ENCODE assay signal across 10 cellular contexts in the genomic region with DNA sequence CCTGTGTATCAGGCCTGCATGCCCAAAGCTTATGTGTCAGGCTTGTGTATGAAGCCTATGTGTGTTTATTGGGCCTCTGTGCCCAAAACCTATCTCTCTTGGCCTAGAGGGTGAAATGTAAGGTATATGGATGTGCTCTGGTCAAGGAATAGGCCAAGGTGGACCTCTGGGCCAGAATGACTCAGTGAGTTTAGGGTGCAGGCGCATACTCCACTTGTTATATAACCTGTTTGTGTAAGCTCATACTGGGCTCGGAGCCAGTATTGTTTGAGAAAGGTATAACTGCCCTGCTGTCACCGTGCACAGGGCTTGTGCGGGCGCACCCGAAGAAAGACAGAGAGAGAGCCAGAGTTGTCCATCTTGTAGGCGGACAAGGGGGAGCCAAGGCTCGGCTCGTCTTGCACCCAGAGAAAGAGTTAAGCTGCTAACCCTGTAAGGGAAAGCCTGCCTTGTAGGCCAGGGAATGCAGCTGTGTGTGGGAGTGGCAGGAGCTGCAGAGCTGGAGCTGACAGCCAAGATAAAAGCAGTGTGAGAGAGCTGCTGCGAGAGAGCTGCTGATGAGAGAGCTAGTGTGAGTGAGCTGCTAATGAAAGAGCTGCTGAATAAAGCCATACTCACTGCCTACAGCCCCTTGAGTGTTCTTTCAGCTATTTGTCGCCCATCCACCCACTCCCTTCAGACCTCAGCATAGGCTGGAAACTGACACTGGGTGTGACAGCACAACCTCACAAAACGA. TPM values are rescaled to one million over a fixed set of nuclear protein-coding genes. Genes with fewer than 3 reads are reported as not detected.
DNase-seq lines count a peak whose midpoint lies in the region; ATAC-seq and TF ChIP-seq lines count a peak whose summit lies in the region.
"Had no signal": no experiment of that assay in that cellular context is flagged by ENCODE, and none has a peak within 500 bp of the region (broad histone marks: within the 10 kb centered on the region; RNA-seq: fewer than 3 reads in every experiment).

No MANE protein-coding gene starts in this region.

- no peak overlapping the region for H2BK20ac ChIP-seq in IMR-90 (ENCODE audit: low read depth, low read length)

- H3K4ac ChIP-seq in IMR-90 (ENCODE audit: low read depth, low read length), result no peak overlapping the region

- TF ChIP-seq POLR2A in IMR-90 (IDR thresholded peaks at IDR 0.05; ENCODE audit: low read depth, low read length), result no peak
- TF ChIP-seq POLR2A in gastrocnemius medialis (IDR thresholded peaks at IDR 0.05), result no peak

- no peaks in the 10 kb centered on the region for H3K27me3 ChIP-seq in IMR-90 (ENCODE audit: control insufficient read depth, insufficient read depth, low read length)
- no peaks in the 10 kb centered on the region for H3K27me3 ChIP-seq in gastrocnemius medialis
- H3K27me3 ChIP-seq in SK-N-SH (ENCODE audit: insufficient read depth), result no peaks in the 10 kb centered on the region
- no peaks in the 10 kb centered on the region for H3K27me3 ChIP-seq in SJCRH30

- H3K9ac ChIP-seq in IMR-90 (ENCODE audit: low read depth, low read length), result no peak overlapping the region
- H3K9ac ChIP-seq in SK-N-SH, result no peak overlapping the region

- H2AK5ac ChIP-seq in IMR-90 (ENCODE audit: low read depth, low read length), result no peak overlapping the region

- H3K4me3 ChIP-seq in IMR-90 (ENCODE audit: insufficient read depth, low read depth, low read length) (no peak overlapping the region), gastrocnemius medialis (no peak overlapping the region), SK-N-SH (ENCODE audit: low read depth in 2 of 2, low read length in 1 of 2) (no peak overlapping the region), SJCRH30 (no peak overlapping the region)

- POLR2A ChIA-PET in IMR-90 (lab: Charles Lee; ENCODE audit: unreplicated experiment), result no interaction called here
- POLR2A ChIA-PET in SK-N-SH (lab: Yijun Ruan, JAX), result no interaction called here

- no peak overlapping the region for H3K23ac ChIP-seq in IMR-90 (ENCODE audit: low read depth, low read length)

- no peak for TF ChIP-seq RAD21 in IMR-90 (IDR thresholded peaks at IDR 0.05; ENCODE audit: low read length)
- no peak for TF ChIP-seq RAD21 in SK-N-SH (IDR thresholded peaks at IDR 0.05; ENCODE audit: low read length)

- H3K27ac ChIP-seq in IMR-90 (ENCODE audit: insufficient read depth, low read length) (no peak overlapping the region), angular gyrus (ENCODE audit: low read depth, low read length) (peak overlapping the region; percentile 96), gastrocnemius medialis (peak overlapping the region; percentile 52 to 70 (median 62)), SK-N-SH (ENCODE audit: low read depth in 2 of 2, low read length in 1 of 2) (no peak overlapping the region), SJCRH30 (no peak overlapping the region)

- BruUV-seq in IMR-90 (replicated peaks; lab: Mats Ljungman, UMichigan), result no TSS peak

- no peak for TF ChIP-seq CTCF in IMR-90 (conservative IDR thresholded peaks at IDR 0.05; ENCODE audit: low read depth, low read length)
- no peak for TF ChIP-seq CTCF in gastrocnemius medialis (IDR thresholded peaks at IDR 0.05 in 4 of 5, conservative IDR thresholded peaks at IDR 0.05 in 1 of 5)
- TF ChIP-seq CTCF in SK-N-SH (IDR thresholded peaks at IDR 0.05), result no peak

- CTCF ChIA-PET in IMR-90 (lab: Yijun Ruan, JAX), result no interaction called here
- CTCF ChIA-PET in SK-N-SH (lab: Yijun Ruan, JAX), result interaction anchor here (1.5 kb wide), 1 partner anchor 110 kb away, joined by 5 read pairs; no protein-coding TSS in a partner anchor

- H4K5ac ChIP-seq in IMR-90 (ENCODE audit: low read depth, low read length), result no peak overlapping the region

- intact Hi-C loops in IMR-90 (cut with micrococcal nuclease) (no loop called here), left cardiac atrium (cut with DNase I) (loop anchor here in 1 of 2 donors (10.0 kb wide), 1 partner anchor 103 kb away; no protein-coding TSS in a partner anchor), gastrocnemius medialis (cut with DNase I; ENCODE audit: low total_unique reads) (no loop called here)

- H4K8ac ChIP-seq in IMR-90 (ENCODE audit: low read depth in 2 of 2, low read length in 2 of 2), result peak overlapping the region in 1 of 2 experiments; percentile 20; a peak in 1 of 4 replicates

- H2AK9ac ChIP-seq in IMR-90 (replicated peaks; ENCODE audit: low read depth, low read length, poor library complexity), result no peak overlapping the region

- no peaks in the 10 kb centered on the region for H3K79me1 ChIP-seq in IMR-90 (ENCODE audit: low read depth in 1 of 2, low read length in 2 of 2)

- peak; percentile 67 for DNase-seq in IMR-90
- DNase-seq in left cardiac atrium, result peak; percentile 37
- DNase-seq in gastrocnemius medialis, result peak in 1 of 2 donors; percentile 42
- DNase-seq in SK-N-SH, result no peak
- no peak for DNase-seq in SJCRH30
- DNase-seq: activated CD4-positive, CD25-positive, alpha-beta regulatory T cell; NCI-H1048 had no signal

- H3K4me2 ChIP-seq in IMR-90 (ENCODE audit: low read depth, low read length) (no peak overlapping the region), SK-N-SH (no peak overlapping the region)

- no peak overlapping the region for H4K91ac ChIP-seq in IMR-90 (ENCODE audit: insufficient read depth, low read depth, low read length)

- H2BK5ac ChIP-seq in IMR-90 (ENCODE audit: low read depth, low read length, poor library complexity, severe bottlenecking), result no peak overlapping the region

- no peaks in the 10 kb centered on the region; the same call in 1 of the 2 replicates for H3K9me1 ChIP-seq in IMR-90 (ENCODE audit: insufficient read depth, low read length)

- H3K14ac ChIP-seq in IMR-90 (replicated peaks; ENCODE audit: low read depth, low read length), result no peak overlapping the region

- H3K9me2 ChIP-seq in SK-N-SH, result no peaks in the 10 kb centered on the region

- no peaks in the 10 kb centered on the region for H3K79me2 ChIP-seq in SK-N-SH (ENCODE audit: insufficient read depth)

- dilution Hi-C loops in IMR-90 (cut with HindIII; ENCODE audit: low sequenced_read_pairs, unreplicated experiment), result no loop called here

- 70% methylated on average over 8 of the region's 12 CpGs; no CpG with 5 or more reads in 1 of the 2 experiments for WGBS in IMR-90 (ENCODE audit: extremely low coverage in 2 of 2, insufficient read length in 1 of 2), 2 experiments
- WGBS in SK-N-SH (ENCODE audit: low lambda C conversion rate), result 93% methylated on average over 10 of the region's 12 CpGs

- H3K56ac ChIP-seq in IMR-90 (ENCODE audit: extremely low read depth, insufficient read depth, low read length), result no peak overlapping the region

- in situ Hi-C loops in IMR-90 (cut with MboI; ENCODE audit: low sequenced_read_pairs), result no loop called here
- in situ Hi-C loops in gastrocnemius medialis (cut with MboI; ENCODE audit: low sequenced_read_pairs in 4 of 4), result no loop called here

- H2AFZ ChIP-seq in IMR-90 (replicated peaks; ENCODE audit: low read length, poor library complexity), result no peak overlapping the region
- H2AFZ ChIP-seq in SK-N-SH (ENCODE audit: low read depth), result no peak overlapping the region

- H4K20me1 ChIP-seq in IMR-90 (ENCODE audit: insufficient read depth, low read length) (no peaks in the 10 kb centered on the region), SK-N-SH (ENCODE audit: insufficient read depth) (no peaks in the 10 kb centered on the region)

- no peaks in the 10 kb centered on the region for H3K4me1 ChIP-seq in IMR-90 (ENCODE audit: control insufficient read depth, insufficient read depth, low read length)
- peaks cover 45 to 47% of the 10 kb centered on the region in 2 donors for H3K4me1 ChIP-seq in gastrocnemius medialis
- H3K4me1 ChIP-seq in SK-N-SH (ENCODE audit: control insufficient read depth in 1 of 2, insufficient read depth in 2 of 2, low read depth in 1 of 2, low read length in 1 of 2), result no peaks in the 10 kb centered on the region
- no peaks in the 10 kb centered on the region for H3K4me1 ChIP-seq in SJCRH30

- no peak overlapping the region for H2BK120ac ChIP-seq in IMR-90 (ENCODE audit: low read depth, low read length)

- no peak overlapping the region for H2BK15ac ChIP-seq in IMR-90 (ENCODE audit: low read depth, low read length)

- peak; percentile 82 for ATAC-seq in IMR-90 (ENCODE audit: low read depth)
- peak; percentile 76 to 95 for ATAC-seq in left cardiac atrium
- peak; percentile 32 to 43 for ATAC-seq in gastrocnemius medialis
- no peak for ATAC-seq in GM19452 (IDR thresholded peaks at IDR 0.05; ENCODE audit: unreplicated experiment)
- no peak for ATAC-seq in HG03108 (IDR thresholded peaks at IDR 0.05; ENCODE audit: unreplicated experiment)

- no peak overlapping the region for H3K18ac ChIP-seq in IMR-90 (ENCODE audit: low read depth, low read length)

- no peaks in the 10 kb centered on the region for H3K9me3 ChIP-seq in IMR-90 (ENCODE audit: control insufficient read depth, insufficient read depth, low read length)
- H3K9me3 ChIP-seq in gastrocnemius medialis, result no peaks in the 10 kb centered on the region
- no peaks in the 10 kb centered on the region for H3K9me3 ChIP-seq in SK-N-SH
- H3K9me3 ChIP-seq in SJCRH30 (replicated peaks), result no peaks in the 10 kb centered on the region

- H3K36me3 ChIP-seq in IMR-90 (ENCODE audit: control insufficient read depth, insufficient read depth, low read length) (peaks cover 1% of the 10 kb centered on the region; the same call in 1 of the 2 replicates), gastrocnemius medialis (no peaks in the 10 kb centered on the region), SK-N-SH (replicated peaks in 1 of 2; ENCODE audit: control insufficient read depth in 1 of 2, insufficient read depth in 2 of 2, low read length in 1 of 2) (peaks cover 0 to 3% of the 10 kb centered on the region in 2 experiments), SJCRH30 (no peaks in the 10 kb centered on the region)

- TF ChIP-seq EP300 in SK-N-SH (IDR thresholded peaks at IDR 0.05; ENCODE audit: borderline replicate concordance in 1 of 2, low read depth in 1 of 2, low read length in 1 of 2), result no peak

- no peaks in the 10 kb centered on the region for H3F3A ChIP-seq in SK-N-SH (replicated peaks; ENCODE audit: insufficient read depth)

TF ChIP-seq in IMR-90, 13 proteins besides CTCF, POLR2A, EP300 and RAD21 (continues in another document):
- TF ChIP-seq RFX5 (IDR thresholded peaks at IDR 0.05; ENCODE audit: low read depth, low read length) (no peak), RCOR1 (IDR thresholded peaks at IDR 0.05; ENCODE audit: insufficient replicate concordance, low read length) (no peak)

TF ChIP-seq in SK-N-SH, 30 proteins besides CTCF, POLR2A, EP300 and RAD21:
- no peak for TF ChIP-seq GATA2 (CRISPR knock-in tag; IDR thresholded peaks at IDR 0.05)

RNA-seq across cellular contexts. Expression of gene N4BP2L1, which starts 43.4 kb away (rescaled TPM):
- total RNA-seq in IMR-90 (2012; rRNA removed), result 0.18 and 0.28 TPM in 2 replicates
- polyA plus RNA-seq in IMR-90 (2012; rRNA removed), result 0.19 and 0.46 TPM in 2 replicates
- 0.10 and 0.13 TPM in 2 replicates for polyA plus RNA-seq in IMR-90 (2012; cell fraction: cytosol; rRNA removed)
- polyA plus RNA-seq in IMR-90 (2012; cell fraction: nucleus; rRNA removed; ENCODE audit: low replicate concordance), result 1.1 and 6.7 TPM in 2 replicates
- total RNA-seq in left cardiac atrium, result 1 to 10 TPM; 4.7 to 6.7 TPM
- total RNA-seq in gastrocnemius medialis, result 1 to 10 TPM; 6.5 to 10.0 (median 7.2) TPM
- polyA plus RNA-seq in SK-N-SH (2012; rRNA removed), result 1.2 and 1.3 TPM in 2 replicates
- polyA plus RNA-seq in SK-N-SH (2012; cell fraction: cytosol; rRNA removed), result 1.2 and 1.4 TPM in 2 replicates
- 3.8 and 4.8 TPM in 2 replicates for polyA plus RNA-seq in SK-N-SH (2012; cell fraction: nucleus; rRNA removed)
- 6.3 and 10.4 TPM in 2 replicates for total RNA-seq in SJCRH30 (2014; rRNA removed; shearing (Covaris generic))

Comparison
In these comparisons a context has a peak if more than half of its experiments do, and no peak if none do; other contexts are left out.
1. ATAC-seq: peak in IMR-90 (single experiment), left cardiac atrium (2 of 2) and gastrocnemius medialis (2 of 2); none in GM19452 (single experiment) and HG03108 (single experiment).
2. DNase-seq: peak in IMR-90 (single experiment) and left cardiac atrium (single experiment); none in SK-N-SH (single experiment) and SJCRH30 (0 of 2).
3. H3K27ac ChIP-seq: peak in angular gyrus (single experiment) and gastrocnemius medialis (4 of 4); none in IMR-90 (single experiment), SK-N-SH (0 of 2) and SJCRH30 (single experiment).